ENCODE assay signal across 28 cellular contexts in the genomic region with DNA sequence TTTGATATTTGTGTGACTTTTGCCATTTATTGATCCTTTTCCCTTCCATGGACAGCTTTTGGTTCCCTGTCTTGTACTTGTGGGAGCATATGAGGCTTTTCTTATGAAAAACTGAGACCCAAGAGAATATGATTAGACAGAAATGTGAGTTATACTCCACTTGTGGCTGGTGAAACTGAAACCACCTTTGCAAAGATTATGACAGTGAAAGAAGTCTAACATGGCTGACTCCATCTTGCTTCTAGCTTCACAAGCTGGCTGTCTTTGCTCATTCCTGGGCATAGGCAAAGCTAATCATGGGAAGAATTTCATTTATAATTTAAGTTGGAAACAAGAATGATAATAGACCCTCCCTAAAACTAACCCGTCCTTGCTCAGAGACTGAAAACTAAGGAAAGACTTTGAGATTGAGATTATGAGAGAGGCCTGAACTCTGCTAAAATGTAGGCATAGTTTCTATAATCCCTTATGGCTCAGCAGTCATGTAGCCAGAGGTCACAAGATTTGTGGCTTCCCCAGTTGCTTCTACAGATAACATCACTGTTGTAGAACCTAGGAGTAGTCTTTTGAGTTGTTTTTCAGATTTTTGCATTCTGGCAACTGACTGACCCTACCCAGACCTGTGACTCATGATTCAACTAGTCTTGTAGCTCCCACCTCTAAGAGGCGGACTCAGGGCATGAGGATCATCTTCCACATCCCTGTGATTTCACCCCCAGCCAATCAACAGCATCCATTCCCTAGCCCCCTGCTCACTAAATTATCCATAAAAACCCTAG.
"Had no signal": no experiment of that assay in that cellular context is flagged by ENCODE, and none has a peak within 500 bp of the region (broad histone marks: within the 10 kb centered on the region; RNA-seq: fewer than 3 reads in every experiment).

No MANE protein-coding gene starts in this region.

- DNase-seq: activated CD4-positive, alpha-beta T cell treated with anti-CD3 and anti-CD28 coated beads for 48 hours; activated CD4-positive, alpha-beta T cell treated with anti-CD3 and anti-CD28 coated beads, Interleukin-2, amount 50 U/mL, for 48 hours; activated CD4-positive, CD25-positive, alpha-beta regulatory T cell; activated CD8-positive, alpha-beta memory T cell treated with anti-CD3 and anti-CD28 coated beads, Interleukin-2, amount 50 U/mL, for 48 hours; activated gamma-delta T cell treated with Interleukin-2 at 50 U/mL for 16 hours; activated naive CD4-positive, alpha-beta T cell treated with anti-CD3 and anti-CD28 coated beads, Interleukin-2, amount 50 U/mL, for 16 hours; activated T-cell treated with anti-CD3 and anti-CD28 coated beads, Interleukin-2, amount 50 U/mL, for 4 hours; amygdala; dermis blood vessel endothelial cell; effector CD4-positive, alpha-beta T cell; islet precursor cell; left cardiac atrium; left ventricle myocardium superior; mucosa of descending colon; retina; stimulated activated CD4-positive, alpha-beta T cell treated with anti-CD3 and anti-CD28 coated beads, Interleukin-4, amount 100 ng/mL, for 24 hours; trophoblast cell had no signal

- ATAC-seq: activated T-cell treated with anti-CD3 and anti-CD28 coated beads, Interleukin-2, amount 50 U/mL, for 4 hours; activated T-helper 17 cell treated with anti-CD3 and anti-CD28 coated beads, Interleukin-2, amount 50 U/mL, for 72 hours; left cardiac atrium; left ventricle myocardium superior; mucosa of descending colon; natural killer cell treated with Interleukin-12 subunit alpha and Interleukin-12 subunit beta and Interleukin-15 and Interleukin-18, amount 100 ng/mL, for 72 hours; sciatic nerve; stimulated activated effector memory CD8-positive, alpha-beta T cell treated with anti-CD3 and anti-CD28 coated beads, Interleukin-12 subunit alpha, Interleukin-12 subunit beta, amount 100 ng/mL, for 72 hours had no signal

- H3K4me3 ChIP-seq: breast epithelium, esophagus muscularis mucosa, mucosa of descending colon, thoracic aorta, vagina had no signal

- FAIRE-seq: colon, frontal cortex, small intestine had no signal
